In the genomic region with DNA sequence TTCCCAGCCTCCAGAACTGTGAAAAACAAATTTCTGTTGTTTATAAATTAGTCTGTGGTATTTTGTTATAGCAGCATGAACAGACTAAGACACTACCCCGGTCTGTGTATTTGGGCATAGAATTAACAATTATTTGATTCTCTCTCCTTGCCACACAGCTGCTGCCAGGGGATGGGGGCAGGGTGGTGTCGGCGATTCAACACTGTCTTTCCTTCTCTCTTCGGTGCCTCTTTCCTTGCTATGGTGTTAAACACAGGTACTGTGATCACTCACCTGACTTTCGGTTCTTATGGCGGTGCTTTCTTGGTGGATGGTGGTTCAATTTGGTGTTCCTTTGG, we compare ENCODE assay signal across 25 cellular contexts. TPM values are rescaled to one million over a fixed set of nuclear protein-coding genes. Genes with fewer than 3 reads are reported as not detected.
DNase-seq lines count a peak whose midpoint lies in the region; ATAC-seq and TF ChIP-seq lines count a peak whose summit lies in the region.
"Had no signal": no experiment of that assay in that cellular context is flagged by ENCODE, and none has a peak within 500 bp of the region (broad histone marks: within the 10 kb centered on the region; RNA-seq: fewer than 3 reads in every experiment).

No MANE protein-coding gene starts in this region.

- H3K9me3 ChIP-seq in heart right ventricle (no peaks in the 10 kb centered on the region), SJSA1 (replicated peaks) (peaks cover 9% of the 10 kb centered on the region), right cardiac atrium (ENCODE audit: control insufficient read depth, low read length) (no peaks in the 10 kb centered on the region), thyroid gland (no peaks in the 10 kb centered on the region)
- H3K9me3 ChIP-seq: vagina had no signal

- TF ChIP-seq POLR2A in thyroid gland (IDR thresholded peaks at IDR 0.05), result no peak

- no peak for DNase-seq in heart right ventricle
- DNase-seq in Right ventricle myocardium inferior (ENCODE audit: missing footprints), result no peak
- DNase-seq in SJSA1 (ENCODE audit: low read depth in 1 of 2, low spot score in 2 of 2), result no peak
- no peak for DNase-seq in right cardiac atrium
- DNase-seq in thyroid gland, result no peak
- no peak for DNase-seq in D341Med (ENCODE audit: low spot score)
- DNase-seq in superior temporal gyrus (ENCODE audit: extremely low spot score), result no peak
- no peak for DNase-seq in EL
- DNase-seq: activated CD4-positive, alpha-beta T cell treated with anti-CD3 and anti-CD28 coated beads, Interleukin-2, amount 50 U/mL, for 1 hour; activated CD8-positive, alpha-beta memory T cell treated with anti-CD3 and anti-CD28 coated beads, Interleukin-2, amount 10 ng/mL, durations not matched to agents 7 days and 5 days; activated naive CD4-positive, alpha-beta T cell treated with anti-CD3 and anti-CD28 coated beads, Interleukin-2, amount 50 U/mL, for 16 hours; anterior cingulate cortex; NCI-H1105; NCI-H2029; SHP77 treated with DMSO at 0.1 percent for 48 hours; substantia nigra; SW 1271 had no signal

- intact Hi-C loops in heart right ventricle (cut with DNase I), result loop anchor here in 7 of 10 donors (5.0 to 10.0 kb wide), 8 partner anchors 84 to 296 kb away; no protein-coding TSS in a partner anchor
- intact Hi-C loops in Right ventricle myocardium inferior (cut with DNase I), result loop anchor here (5.0 kb wide), 2 partner anchors 101 to 301 kb away; a partner anchor contains a TSS
- intact Hi-C loops in right cardiac atrium (cut with DNase I), result loop anchor here (5.0 to 10.0 kb wide), 6 partner anchors 86 to 294 kb away; no protein-coding TSS in a partner anchor
- intact Hi-C loops in thyroid gland (cut with DNase I), result no loop called here

- ATAC-seq in heart right ventricle (no peak), Right ventricle myocardium inferior (no peak), right cardiac atrium (no peak)
- ATAC-seq: activated CD8-positive, alpha-beta memory T cell treated with anti-CD3 and anti-CD28 coated beads, Interleukin-2, amount 10 ng/mL, durations not matched to agents 7 days and 5 days; WTC11 had no signal

- no peak overlapping the region for H3K4me3 ChIP-seq in heart right ventricle
- no peak overlapping the region for H3K4me3 ChIP-seq in SJSA1
- H3K4me3 ChIP-seq in right cardiac atrium (ENCODE audit: low read length), result no peak overlapping the region
- H3K4me3 ChIP-seq in thyroid gland (replicated peaks in 1 of 3), result no peak overlapping the region
- H3K4me3 ChIP-seq: vagina had no signal

- TF ChIP-seq CTCF in heart right ventricle (IDR thresholded peaks at IDR 0.05) (no peak), thyroid gland (IDR thresholded peaks at IDR 0.05) (no peak)

- H3K4me1 ChIP-seq in heart right ventricle (peaks cover 23 to 70% (median 60%) of the 10 kb centered on the region in 9 donors), SJSA1 (replicated peaks) (peaks cover 74% of the 10 kb centered on the region), right cardiac atrium (ENCODE audit: control insufficient read depth, insufficient read depth, low read length) (peaks cover 21% of the 10 kb centered on the region), thyroid gland (peaks cover 61 to 78% of the 10 kb centered on the region in 2 donors)

- H3K36me3 ChIP-seq in heart right ventricle (no peaks in the 10 kb centered on the region), SJSA1 (no peaks in the 10 kb centered on the region), thyroid gland (no peaks in the 10 kb centered on the region)
- H3K36me3 ChIP-seq: vagina had no signal

- H3K27me3 ChIP-seq in heart right ventricle (no peaks in the 10 kb centered on the region), SJSA1 (replicated peaks) (no peaks in the 10 kb centered on the region), right cardiac atrium (ENCODE audit: control insufficient read depth, insufficient read depth) (no peaks in the 10 kb centered on the region), thyroid gland (no peaks in the 10 kb centered on the region)
- H3K27me3 ChIP-seq: vagina had no signal

- H3K27ac ChIP-seq in heart right ventricle (peak overlapping the region in 7 of 10 donors; percentile 32 to 90 (median 88)), SJSA1 (peak overlapping the region; percentile 100), right cardiac atrium (ENCODE audit: low read length) (peak overlapping the region; percentile 36), thyroid gland (peak overlapping the region in 2 of 3 donors; percentile 94 to 99)

- 98 to 99% methylated on average over 6 of the region's 6 CpGs for WGBS in heart right ventricle, 2 donors
- 97% methylated on average over 6 of the region's 6 CpGs for WGBS in right cardiac atrium
- WGBS in thyroid gland, 2 donors, result 95 to 96% methylated on average over 6 of the region's 6 CpGs

RNA-seq across cellular contexts. Expression of a gene that starts 50.8 kb away (rescaled TPM):
- total RNA-seq in heart right ventricle (under 1 TPM in 2 of 10 donors, not detected in 8; 0.07 to 0.10 TPM), Right ventricle myocardium inferior (not detected), right cardiac atrium (under 1 TPM in 1 of 4 donors, not detected in 3; 0.09 TPM), thyroid gland (not detected)
- polyA plus RNA-seq in heart right ventricle (not detected), right cardiac atrium (0.07 TPM)
- total RNA-seq in SJSA1 (2014; rRNA removed; shearing (Covaris generic)), result 0.11 TPM in 1 of 2 replicates, not detected in the other
- total RNA-seq: A673; activated CD8-positive, alpha-beta memory T cell treated with anti-CD3 and anti-CD28 coated beads, Interleukin-2, amount 10 ng/mL, durations not matched to agents 7 days and 5 days; activated T-cell treated with anti-CD3 and anti-CD28 coated beads, Interleukin-2, amount 50 U/mL, for 72 hours; Daoy; epithelial cell of proximal tubule; lower leg skin; vagina; WTC11 had no signal
- polyA plus RNA-seq: BJ had no signal

Comparison
In these comparisons a context has a peak if more than half of its experiments do, and no peak if none do; other contexts are left out.
1. H3K27ac ChIP-seq: peak in every context shown above with its lines; median percentile 100 in SJSA1; 96 in thyroid gland; 88 in heart right ventricle; 36 in right cardiac atrium.